30 cellular contexts compared by ENCODE assay signal in the genomic region with DNA sequence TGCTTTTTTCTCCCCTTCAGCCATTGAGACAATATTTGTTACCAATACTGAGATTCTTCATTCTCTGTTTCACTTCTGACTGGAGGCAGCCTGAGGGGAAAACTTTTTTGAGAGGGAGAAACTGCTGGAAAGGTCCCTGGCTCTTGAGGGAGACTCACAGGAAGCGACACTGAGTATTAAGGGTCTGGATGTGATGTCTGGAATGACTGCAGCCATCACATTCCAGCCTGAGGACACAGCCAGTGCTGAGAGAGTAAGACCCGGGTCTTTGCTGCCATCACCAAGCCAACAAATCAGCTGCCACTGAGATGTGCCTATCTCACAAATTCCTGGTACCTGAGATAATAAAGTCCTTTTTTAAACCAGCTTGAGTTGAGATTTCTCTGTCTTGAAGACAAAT.
"Had no signal": no experiment of that assay in that cellular context is flagged by ENCODE, and none has a peak within 500 bp of the region (broad histone marks: within the 10 kb centered on the region; RNA-seq: fewer than 3 reads in every experiment).

No MANE protein-coding gene starts in this region.

- H3K4me3 Mint-ChIP-seq: activated CD4-positive, alpha-beta memory T cell treated with anti-CD3 and anti-CD28 coated beads for 36 hours; activated CD4-positive, alpha-beta T cell treated with anti-CD3 and anti-CD28 coated beads for 36 hours; activated CD4-positive, alpha-beta T cell treated with anti-CD3 and anti-CD28 coated beads, Interleukin-2, amount 10 ng/mL, durations not matched to agents 24 days and 14 days; activated CD8-positive, alpha-beta memory T cell treated with anti-CD3 and anti-CD28 coated beads, Interleukin-2, amount 10 ng/mL, durations not matched to agents 7 days and 5 days; activated CD8-positive, alpha-beta T cell treated with anti-CD3 and anti-CD28 coated beads, Interleukin-2, amount 10 ng/mL, durations not matched to agents 7 days and 5 days; activated naive CD4-positive, alpha-beta T cell treated with anti-CD3 and anti-CD28 coated beads for 36 hours; activated naive CD4-positive, alpha-beta T cell treated with anti-CD3 and anti-CD28 coated beads, Interleukin-2, amount 50 U/mL, for 24 hours; activated naive CD8-positive, alpha-beta T cell treated with anti-CD3 and anti-CD28 coated beads, Interleukin-2, amount 10 ng/mL, durations not matched to agents 7 days and 5 days; activated T-helper 1 cell treated with anti-CD3 and anti-CD28 coated beads, Interleukin-12 subunit alpha, Interleukin-12 subunit beta, Interleukin-2, Interleukin-4 antibody, amounts not matched to agents 30 ng/mL and 10 ng/mL and 1 ng/mL, durations not matched to agents 14 hours and 24 hours and 36 hours; central memory CD8-positive, alpha-beta T cell; dendritic cell treated with granulocyte-macrophage colony-stimulating factor and Interleukin-4, amounts not matched to agents 40 ng/mL and 50 ng/mL, for 4 days; endodermal cell; T-cell; T-helper 1 cell treated with Interleukin-12 subunit alpha and Interleukin-12 subunit beta and Interleukin-4 antibody, amounts not matched to agents 30 μg/mL and 1 μg/mL, for 36 hours had no signal

- H3K27ac Mint-ChIP-seq: activated CD4-positive, alpha-beta memory T cell treated with anti-CD3 and anti-CD28 coated beads for 36 hours; activated CD4-positive, alpha-beta T cell treated with anti-CD3 and anti-CD28 coated beads for 36 hours; activated CD4-positive, alpha-beta T cell treated with anti-CD3 and anti-CD28 coated beads, Interleukin-2, amount 10 ng/mL, durations not matched to agents 24 days and 14 days; activated CD8-positive, alpha-beta memory T cell treated with anti-CD3 and anti-CD28 coated beads, Interleukin-2, amount 10 ng/mL, durations not matched to agents 7 days and 5 days; activated CD8-positive, alpha-beta T cell treated with anti-CD3 and anti-CD28 coated beads, Interleukin-2, amount 10 ng/mL, durations not matched to agents 7 days and 5 days; activated naive CD4-positive, alpha-beta T cell treated with anti-CD3 and anti-CD28 coated beads for 36 hours; activated naive CD4-positive, alpha-beta T cell treated with anti-CD3 and anti-CD28 coated beads, Interleukin-2, amount 50 U/mL, for 24 hours; activated naive CD8-positive, alpha-beta T cell treated with anti-CD3 and anti-CD28 coated beads, Interleukin-2, amount 10 ng/mL, durations not matched to agents 7 days and 5 days; activated T-helper 1 cell treated with anti-CD3 and anti-CD28 coated beads, Interleukin-12 subunit alpha, Interleukin-12 subunit beta, Interleukin-2, Interleukin-4 antibody, amounts not matched to agents 30 ng/mL and 10 ng/mL and 1 ng/mL, durations not matched to agents 14 hours and 24 hours and 36 hours; activated T-helper 2 cell treated with anti-CD3 and anti-CD28 coated beads, Interferon-gamma antibody, Interleukin-2, Interleukin-4, amounts not matched to agents 10 μg/mL and 5 μg/mL and 100 μg/mL, durations not matched to agents 14 hours and 24 hours and 36 hours; dendritic cell treated with granulocyte-macrophage colony-stimulating factor and Interleukin-4, amounts not matched to agents 40 ng/mL and 50 ng/mL, for 4 days; endodermal cell; T-cell; T-helper 1 cell treated with Interleukin-12 subunit alpha and Interleukin-12 subunit beta and Interleukin-4 antibody, amounts not matched to agents 30 μg/mL and 1 μg/mL, for 36 hours had no signal

- DNase-seq: activated CD4-positive, alpha-beta memory T cell treated with anti-CD3 and anti-CD28 coated beads for 36 hours; activated CD4-positive, alpha-beta T cell treated with anti-CD3 and anti-CD28 coated beads for 36 hours; activated CD4-positive, alpha-beta T cell treated with anti-CD3 and anti-CD28 coated beads, Interleukin-2, amount 10 ng/mL, durations not matched to agents 24 days and 14 days; activated CD4-positive, CD25-positive, alpha-beta regulatory T cell; activated CD4-positive, CD25-positive, alpha-beta regulatory T cell treated with anti-CD3 and anti-CD28 coated beads, Interleukin-2, amount 50 U/mL, for 72 hours; activated CD8-positive, alpha-beta memory T cell treated with anti-CD3 and anti-CD28 coated beads, Interleukin-2, amount 10 ng/mL, durations not matched to agents 7 days and 5 days; activated CD8-positive, alpha-beta memory T cell treated with anti-CD3 and anti-CD28 coated beads, Interleukin-2, amount 50 U/mL, for 4 hours; activated CD8-positive, alpha-beta T cell treated with anti-CD3 and anti-CD28 coated beads, Interleukin-2, amount 10 ng/mL, durations not matched to agents 7 days and 5 days; activated effector memory CD4-positive, alpha-beta T cell treated with anti-CD3 and anti-CD28 coated beads, Interleukin-2, amount 50 U/mL, for 16 hours; activated naive CD4-positive, alpha-beta T cell treated with anti-CD3 and anti-CD28 coated beads for 36 hours; activated naive CD8-positive, alpha-beta T cell treated with anti-CD3 and anti-CD28 coated beads, Interleukin-2, amount 10 ng/mL, durations not matched to agents 7 days and 5 days; activated T-cell treated with anti-CD3 and anti-CD28 coated beads, Interleukin-2, amount 50 U/mL, for 1 hour; activated T-cell treated with anti-CD3 and anti-CD28 coated beads, Interleukin-2, amount 50 U/mL, for 48 hours; anterior cingulate cortex; brain microvascular endothelial cell; dorsolateral prefrontal cortex; effector memory CD4-positive, alpha-beta T cell; endodermal cell; foreskin fibroblast; head of caudate nucleus; T-cell; T1000; WERI-Rb-1 had no signal

- H3K27me3 Mint-ChIP-seq: activated CD4-positive, alpha-beta memory T cell treated with anti-CD3 and anti-CD28 coated beads for 36 hours; activated CD4-positive, alpha-beta T cell treated with anti-CD3 and anti-CD28 coated beads, Interleukin-2, amount 10 ng/mL, durations not matched to agents 24 days and 14 days; activated CD8-positive, alpha-beta memory T cell treated with anti-CD3 and anti-CD28 coated beads, Interleukin-2, amount 10 ng/mL, durations not matched to agents 7 days and 5 days; activated naive CD8-positive, alpha-beta T cell treated with anti-CD3 and anti-CD28 coated beads, Interleukin-2, amount 10 ng/mL, durations not matched to agents 7 days and 5 days; dendritic cell treated with granulocyte-macrophage colony-stimulating factor and Interleukin-4, amounts not matched to agents 40 ng/mL and 50 ng/mL, for 4 days had no signal

- H3K36me3 Mint-ChIP-seq: activated CD8-positive, alpha-beta memory T cell treated with anti-CD3 and anti-CD28 coated beads, Interleukin-2, amount 10 ng/mL, durations not matched to agents 7 days and 5 days; activated naive CD4-positive, alpha-beta T cell treated with anti-CD3 and anti-CD28 coated beads, Interleukin-2, amount 50 U/mL, for 24 hours; activated naive CD8-positive, alpha-beta T cell treated with anti-CD3 and anti-CD28 coated beads, Interleukin-2, amount 10 ng/mL, durations not matched to agents 7 days and 5 days; T-cell had no signal

- H3K36me3 ChIP-seq: brain microvascular endothelial cell, WERI-Rb-1 had no signal

- H3K27ac ChIP-seq: brain microvascular endothelial cell, coronary artery, dorsolateral prefrontal cortex, WERI-Rb-1 had no signal

- H3K4me3 ChIP-seq: coronary artery, dorsolateral prefrontal cortex had no signal

- H3K27me3 ChIP-seq: brain microvascular endothelial cell, dorsolateral prefrontal cortex had no signal

- H3K4me1 Mint-ChIP-seq: activated CD4-positive, alpha-beta T cell treated with anti-CD3 and anti-CD28 coated beads for 36 hours; activated CD4-positive, alpha-beta T cell treated with anti-CD3 and anti-CD28 coated beads, Interleukin-2, amount 10 ng/mL, durations not matched to agents 24 days and 14 days; activated CD8-positive, alpha-beta memory T cell treated with anti-CD3 and anti-CD28 coated beads, Interleukin-2, amount 10 ng/mL, durations not matched to agents 7 days and 5 days; activated naive CD4-positive, alpha-beta T cell treated with anti-CD3 and anti-CD28 coated beads, Interleukin-2, amount 50 U/mL, for 24 hours; activated naive CD8-positive, alpha-beta T cell treated with anti-CD3 and anti-CD28 coated beads, Interleukin-2, amount 10 ng/mL, durations not matched to agents 7 days and 5 days; central memory CD8-positive, alpha-beta T cell; T-cell had no signal

- H3K9me3 Mint-ChIP-seq: activated naive CD4-positive, alpha-beta T cell treated with anti-CD3 and anti-CD28 coated beads, Interleukin-2, amount 50 U/mL, for 24 hours had no signal
